In the genomic region with DNA sequence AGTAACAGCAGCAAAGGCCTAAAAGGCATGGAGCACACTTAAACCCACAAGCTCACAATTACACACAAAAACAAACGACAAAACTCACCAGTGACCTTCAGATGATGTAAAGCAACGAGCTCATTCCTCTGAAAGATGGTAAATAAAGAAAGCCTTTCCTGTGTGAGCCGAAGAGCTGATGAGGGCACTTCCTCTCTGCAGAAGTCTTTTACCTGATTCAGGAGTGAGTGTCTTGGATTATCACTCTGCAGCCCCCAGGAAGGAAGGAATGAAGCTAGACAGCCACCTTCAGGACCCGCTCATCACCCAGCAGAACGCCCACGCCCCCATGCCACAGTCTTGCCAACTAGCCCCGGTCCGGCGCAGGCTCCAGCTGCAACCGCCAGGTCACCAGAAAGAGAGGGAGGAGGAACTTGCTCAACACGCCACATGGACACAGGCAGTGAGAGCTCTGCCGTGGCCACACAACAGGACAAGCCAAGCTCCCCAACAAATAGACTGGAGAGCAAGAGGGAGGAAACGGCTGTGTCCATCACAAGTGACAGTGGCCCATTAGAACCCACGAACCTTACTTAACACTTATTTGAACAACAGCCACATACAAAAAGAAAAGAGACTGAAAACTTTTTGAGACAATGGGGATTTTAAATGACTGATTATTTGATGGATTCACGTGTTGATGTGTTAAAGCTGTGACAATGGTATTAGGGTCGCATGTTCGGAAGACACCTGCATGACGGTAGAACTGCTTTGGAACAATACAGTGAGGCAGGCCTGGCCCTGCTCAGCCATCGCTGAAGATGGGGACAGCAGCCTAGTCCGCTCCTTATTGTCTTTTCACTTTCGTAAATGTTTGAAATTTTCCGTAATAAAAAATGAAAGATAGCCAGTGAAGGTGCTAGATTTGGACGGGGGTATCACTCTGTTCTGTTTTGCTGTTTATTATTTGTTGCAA, we compare ENCODE assay signal across 11 cellular contexts.
DNase-seq lines count a peak whose midpoint lies in the region; ATAC-seq lines count a peak whose summit lies in the region.
"Had no signal": no experiment of that assay in that cellular context is flagged by ENCODE, and none has a peak within 500 bp of the region (broad histone marks: within the 10 kb centered on the region; RNA-seq: fewer than 3 reads in every experiment).

No MANE protein-coding gene starts in this region.

- H3K4me1 Mint-ChIP-seq in CD4-positive, alpha-beta memory T cell, result peaks cover 35 to 74% (median 48%) of the 10 kb centered on the region in 4 donors
- peaks cover 82% of the 10 kb centered on the region for H3K4me1 Mint-ChIP-seq in dendritic cell treated with granulocyte-macrophage colony-stimulating factor and Interleukin-4, amounts not matched to agents 40 ng/mL and 50 ng/mL, for 4 days (ENCODE audit: low read depth)

- H3K27me3 ChIP-seq in CD4-positive, alpha-beta memory T cell (ENCODE audit: insufficient read depth, low read length), result no peaks in the 10 kb centered on the region

- no peaks in the 10 kb centered on the region for H3K9me3 ChIP-seq in CD4-positive, alpha-beta memory T cell (ENCODE audit: control insufficient read depth in 1 of 2, low read length in 2 of 2)

- H3K4me3 Mint-ChIP-seq in CD4-positive, alpha-beta memory T cell, result peak overlapping the region; percentile 60 to 94 (median 86)
- peak overlapping the region; percentile 30 for H3K4me3 Mint-ChIP-seq in dendritic cell treated with granulocyte-macrophage colony-stimulating factor and Interleukin-4, amounts not matched to agents 40 ng/mL and 50 ng/mL, for 4 days

- H3K9me3 Mint-ChIP-seq in CD4-positive, alpha-beta memory T cell, result peaks cover 0 to 1% (median 0%) of the 10 kb centered on the region in 8 donors
- H3K9me3 Mint-ChIP-seq in dendritic cell treated with granulocyte-macrophage colony-stimulating factor and Interleukin-4, amounts not matched to agents 40 ng/mL and 50 ng/mL, for 4 days, result no peaks in the 10 kb centered on the region

- CTCF ChIA-PET in CD4-positive, alpha-beta memory T cell (lab: Charles Lee; ENCODE audit: partially characterized antibody), result interaction anchor here (1.3 to 11.6 kb wide), 6 partner anchors 14 to 609 kb away, joined by 3 to 196 read pairs (median 7); partner anchors contain the start of gene HDAC4

- no peak for ATAC-seq in GM21528 (IDR thresholded peaks at IDR 0.05; ENCODE audit: low FRiP score, unreplicated experiment)
- ATAC-seq in GM18520 (IDR thresholded peaks at IDR 0.05; ENCODE audit: unreplicated experiment), result no peak

- peaks cover 54% of the 10 kb centered on the region for H3K4me1 ChIP-seq in CD4-positive, alpha-beta memory T cell (ENCODE audit: insufficient read depth, low read length)

- H3K27ac Mint-ChIP-seq in CD4-positive, alpha-beta memory T cell, result peak overlapping the region; percentile 90 to 99 (median 97)
- H3K27ac Mint-ChIP-seq in dendritic cell treated with granulocyte-macrophage colony-stimulating factor and Interleukin-4, amounts not matched to agents 40 ng/mL and 50 ng/mL, for 4 days, result peak overlapping the region; percentile 90

- no peaks in the 10 kb centered on the region for H3K27me3 Mint-ChIP-seq in CD4-positive, alpha-beta memory T cell
- H3K27me3 Mint-ChIP-seq in dendritic cell treated with granulocyte-macrophage colony-stimulating factor and Interleukin-4, amounts not matched to agents 40 ng/mL and 50 ng/mL, for 4 days, result peaks cover 2% of the 10 kb centered on the region

- H3K27ac ChIP-seq in CD4-positive, alpha-beta memory T cell (ENCODE audit: low read depth, low read length), result no peak overlapping the region

- no peak overlapping the region for H3K4me3 ChIP-seq in CD4-positive, alpha-beta memory T cell (ENCODE audit: low read length in 2 of 2)

- H3K36me3 ChIP-seq in CD4-positive, alpha-beta memory T cell (ENCODE audit: insufficient read depth, low read length), result no peaks in the 10 kb centered on the region

- peaks cover 0 to 3% of the 10 kb centered on the region in 2 donors for H3K36me3 Mint-ChIP-seq in CD4-positive, alpha-beta memory T cell
- no peaks in the 10 kb centered on the region for H3K36me3 Mint-ChIP-seq in dendritic cell treated with granulocyte-macrophage colony-stimulating factor and Interleukin-4, amounts not matched to agents 40 ng/mL and 50 ng/mL, for 4 days (ENCODE audit: low read depth)

- intact Hi-C loops in CD4-positive, alpha-beta memory T cell (cut with micrococcal nuclease), result loop anchor here (1.0 to 2.0 kb wide), 2 partner anchors 22 to 53 kb away; no protein-coding TSS in a partner anchor
- intact Hi-C loops in dendritic cell treated with granulocyte-macrophage colony-stimulating factor and Interleukin-4, amounts not matched to agents 40 ng/mL and 50 ng/mL, for 4 days (cut with micrococcal nuclease), result no loop called here
- intact Hi-C loops in posterior vena cava (cut with DNase I), result no loop called here

- POLR2A ChIA-PET in CD4-positive, alpha-beta memory T cell (lab: Charles Lee; ENCODE audit: partially characterized antibody), result interaction anchor here (1.3 to 5.6 kb wide), 11 partner anchors 7 to 127 kb away, joined by 3 to 74 read pairs (median 13); partner anchors contain the start of gene HDAC4

- no peak for DNase-seq in CD4-positive, alpha-beta memory T cell
- peak; percentile 61 to 70 for DNase-seq in NOMO-1 (lab: John Stamatoyannopoulos, UW; ENCODE audit: unreplicated experiment in 2 of 2)
- peak; percentile 86 for DNase-seq in posterior vena cava (ENCODE audit: low spot score)
- no peak for DNase-seq in nucleus accumbens (lab: John Stamatoyannopoulos, UW)
- DNase-seq in NCI-H2081 treated with DMSO at 0.1 percent for 48 hours (lab: John Stamatoyannopoulos, UW), result no peak
- DNase-seq: activated CD4-positive, alpha-beta T cell treated with anti-CD3 and anti-CD28 coated beads, Interleukin-2, amount 50 U/mL, for 1 hour; hippocampal formation; occipital lobe had no signal

Comparison
In these comparisons a context has a peak if more than half of its experiments do, and no peak if none do; other contexts are left out.
1. DNase-seq: peak in NOMO-1 (2 of 2) and posterior vena cava (single experiment); none in CD4-positive, alpha-beta memory T cell (0 of 5), nucleus accumbens (0 of 56) and NCI-H2081 treated with DMSO at 0.1 percent for 48 hours (single experiment).